8 cellular contexts compared by ENCODE assay signal in the genomic region with DNA sequence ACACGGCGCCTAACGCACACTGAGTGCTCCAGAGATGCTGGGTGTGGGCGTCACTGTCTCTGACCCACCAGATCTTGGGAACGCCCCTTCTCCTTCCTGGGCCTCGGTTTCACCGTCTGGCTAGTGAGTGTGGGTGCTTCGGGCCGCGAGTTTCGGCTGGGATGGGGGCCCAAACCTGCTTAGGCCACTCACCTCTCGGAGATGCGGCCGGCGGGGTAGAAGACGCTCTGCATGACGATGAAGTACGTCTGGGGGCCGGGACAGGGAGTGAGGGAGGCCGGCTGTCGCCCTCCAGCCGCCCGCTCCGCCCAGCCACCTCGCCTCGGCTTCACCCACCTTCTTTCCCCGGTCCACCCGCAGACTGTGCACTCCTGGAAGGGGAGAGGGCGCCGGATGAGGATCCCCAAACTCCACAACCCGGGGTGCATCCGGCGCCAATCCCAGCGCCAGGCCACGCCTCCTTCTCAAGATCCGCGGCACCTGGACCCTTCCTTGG. TPM values are rescaled to one million over a fixed set of nuclear protein-coding genes. Genes with fewer than 3 reads are reported as not detected.
DNase-seq lines count a peak whose midpoint lies in the region; ATAC-seq and TF ChIP-seq lines count a peak whose summit lies in the region.

No MANE protein-coding gene starts in this region.

- TF ChIP-seq POLR2A in gastrocnemius medialis (IDR thresholded peaks at IDR 0.05): no peak

- peak overlapping the region; percentile 29 for H3K4me3 ChIP-seq in AG04450 (ENCODE audit: low read depth, low read length)
- H3K4me3 ChIP-seq in GM12875 (ENCODE audit: low read depth, low read length): peak overlapping the region; percentile 37
- peak overlapping the region; percentile 27 for H3K4me3 ChIP-seq in astrocyte of the spinal cord (ENCODE audit: low read depth, low read length)
- H3K4me3 ChIP-seq in lower lobe of right lung: peak overlapping the region; percentile 50
- no peak overlapping the region for H3K4me3 ChIP-seq in gastrocnemius medialis

- CTCF ChIA-PET in AG04450 (lab: Charles Lee): no interaction called here

- in situ Hi-C loops in astrocyte of the spinal cord (cut with HindIII; ENCODE audit: low sequenced_read_pairs) (no loop called here), gastrocnemius medialis (cut with MboI; ENCODE audit: low sequenced_read_pairs in 4 of 4) (loop anchor here in 2 of 4 donors (10.0 kb wide), 2 partner anchors 192 to 332 kb away; partner anchors contain the start of gene TOR2A (in 1 of the 2))

- POLR2A ChIA-PET in AG04450 (lab: Yijun Ruan, JAX): no interaction called here

- TF ChIP-seq CTCF in AG04450 (IDR thresholded peaks at IDR 0.05; ENCODE audit: low read depth, low read length): no peak
- no peak for TF ChIP-seq CTCF in GM12875 (IDR thresholded peaks at IDR 0.05; ENCODE audit: borderline replicate concordance, insufficient read depth, low read depth, low read length)
- TF ChIP-seq CTCF in astrocyte of the spinal cord (IDR thresholded peaks at IDR 0.05; ENCODE audit: low read depth, low read length): no peak
- no peak for TF ChIP-seq CTCF in lower lobe of right lung (IDR thresholded peaks at IDR 0.05)
- no peak for TF ChIP-seq CTCF in gastrocnemius medialis (IDR thresholded peaks at IDR 0.05 in 4 of 5, conservative IDR thresholded peaks at IDR 0.05 in 1 of 5)

- H3K36me3 ChIP-seq in lower lobe of right lung (peaks cover 4% of the 10 kb centered on the region), gastrocnemius medialis (no peaks in the 10 kb centered on the region)

- H3K27ac ChIP-seq in AG04450 (ENCODE audit: low read depth, low read length) (no peak overlapping the region), lower lobe of right lung (no peak overlapping the region), gastrocnemius medialis (no peak overlapping the region)

- DNase-seq in AG04450 (ENCODE audit: low read depth, low spot score): no peak
- DNase-seq in astrocyte of the spinal cord (ENCODE audit: low read depth, low spot score): no peak
- DNase-seq in lower lobe of right lung: no peak
- no peak for DNase-seq in gastrocnemius medialis
- DNase-seq in GM03348 (ENCODE audit: low spot score): no peak
- no peak for DNase-seq in NCI-H2081 treated with DMSO at 0.1 percent for 48 hours (lab: John Stamatoyannopoulos, UW)

- intact Hi-C loops in lower lobe of right lung (cut with DNase I): no loop called here
- intact Hi-C loops in gastrocnemius medialis (cut with DNase I; ENCODE audit: low total_unique reads): loop anchor here (10.0 kb wide), 1 partner anchor 422 kb away; no protein-coding TSS in a partner anchor

- H3K4me1 ChIP-seq in lower lobe of right lung: peaks cover 50% of the 10 kb centered on the region
- H3K4me1 ChIP-seq in gastrocnemius medialis: peaks cover 12 to 18% of the 10 kb centered on the region in 2 donors

- H3K27me3 ChIP-seq in AG04450 (ENCODE audit: control insufficient read depth, insufficient read depth, low read length) (no peaks in the 10 kb centered on the region), lower lobe of right lung (ENCODE audit: low read depth) (peaks cover 15% of the 10 kb centered on the region), gastrocnemius medialis (peaks cover 35 to 46% (median 41%) of the 10 kb centered on the region in 3 donors)

- ATAC-seq in lower lobe of right lung (peak in 1 of 2 donors; percentile 2), gastrocnemius medialis (no peak), HG03354 (IDR thresholded peaks at IDR 0.05; ENCODE audit: poor library complexity, severe bottlenecking, unreplicated experiment) (no peak)

- no peaks in the 10 kb centered on the region; the same call in 1 of the 2 replicates for H3K9me3 ChIP-seq in AG04450 (ENCODE audit: control insufficient read depth, insufficient read depth, low read length)
- no peaks in the 10 kb centered on the region for H3K9me3 ChIP-seq in lower lobe of right lung
- no peaks in the 10 kb centered on the region for H3K9me3 ChIP-seq in gastrocnemius medialis

RNA-seq across cellular contexts. Expression of gene PIP5KL1, which starts 3.6 kb away (rescaled TPM):
- polyA plus RNA-seq in AG04450 (2011; rRNA removed): 1.2 TPM in 2 replicates
- 1.2 and 1.3 TPM in 2 replicates for polyA minus RNA-seq in AG04450 (2011; rRNA and poly(A)+ RNA removed)
- total RNA-seq in lower lobe of right lung: 11.5 TPM
- total RNA-seq in gastrocnemius medialis: 1 to 10 TPM in 1 of 4 donors, not detected in 3; 4.2 TPM

RNA-seq across cellular contexts. Expression of gene ST6GALNAC4, which starts 10.2 kb away (rescaled TPM):
- 15.0 and 24.3 TPM in 2 replicates for polyA plus RNA-seq in AG04450 (2011; rRNA removed)
- polyA minus RNA-seq in AG04450 (2011; rRNA and poly(A)+ RNA removed): 19.2 and 23.6 TPM in 2 replicates
- total RNA-seq in lower lobe of right lung (45.6 TPM), gastrocnemius medialis (10 to 100 TPM; 11.2 to 48.4 (median 23.6) TPM)

RNA-seq across cellular contexts. Expression of gene DPM2, which starts 10.6 kb away (rescaled TPM):
- polyA plus RNA-seq in AG04450 (2011; rRNA removed): 25.3 and 30.9 TPM in 2 replicates
- 33.6 and 41.2 TPM in 2 replicates for polyA minus RNA-seq in AG04450 (2011; rRNA and poly(A)+ RNA removed)
- 33.7 TPM for total RNA-seq in lower lobe of right lung
- total RNA-seq in gastrocnemius medialis: 10 to 100 TPM in 1 of 4 donors, 1 to 10 TPM in 3; 4.7 to 10.4 (median 5.9) TPM

RNA-seq across cellular contexts. Expression of gene ST6GALNAC6, which starts 27.6 kb away (rescaled TPM):
- polyA plus RNA-seq in AG04450 (2011; rRNA removed): 40.6 and 58.2 TPM in 2 replicates
- polyA minus RNA-seq in AG04450 (2011; rRNA and poly(A)+ RNA removed): 47.7 and 59.0 TPM in 2 replicates
- total RNA-seq in lower lobe of right lung (82.0 TPM), gastrocnemius medialis (10 to 100 TPM; 46.7 to 69.3 (median 56.9) TPM)

RNA-seq across cellular contexts. Expression of gene AK1, which starts 49.5 kb away (rescaled TPM):
- polyA plus RNA-seq in AG04450 (2011; rRNA removed): 75.9 and 93.9 TPM in 2 replicates
- 24.9 and 43.3 TPM in 2 replicates for polyA minus RNA-seq in AG04450 (2011; rRNA and poly(A)+ RNA removed)
- 185 TPM for total RNA-seq in lower lobe of right lung
- total RNA-seq in gastrocnemius medialis: 100 to 1,000 TPM; 240 to 489 (median 359) TPM

Comparison
In these comparisons a context has a peak if more than half of its experiments do, and no peak if none do; other contexts are left out.
1. H3K4me3 ChIP-seq: peak in AG04450 (single experiment), GM12875 (single experiment), astrocyte of the spinal cord (single experiment) and lower lobe of right lung (single experiment); none in gastrocnemius medialis (0 of 4).